Comparison of ENCODE assay signal across 8 cellular contexts in genomic region chr12:68686262-68686594, GRCh38. TPM values are rescaled to one million over a fixed set of nuclear protein-coding genes. Genes with fewer than 3 reads are reported as not detected.
DNase-seq lines count a peak whose midpoint lies in the region; ATAC-seq and TF ChIP-seq lines count a peak whose summit lies in the region.

No MANE protein-coding gene starts in this region.

- TF ChIP-seq CTCF in GM12875 (IDR thresholded peaks at IDR 0.05; ENCODE audit: borderline replicate concordance, insufficient read depth, low read depth, low read length) (no peak), OCI-LY3 (IDR thresholded peaks at IDR 0.05; ENCODE audit: low read depth, low read length) (no peak), epithelial cell of proximal tubule (conservative IDR thresholded peaks at IDR 0.05; ENCODE audit: low read depth, low read length) (no peak), progenitor cell of endocrine pancreas (IDR thresholded peaks at IDR 0.05; ENCODE audit: unreplicated experiment) (no peak)

- H3K4me3 Mint-ChIP-seq in progenitor cell of endocrine pancreas (ENCODE audit: low read depth), result peak overlapping the region; percentile 97

- ATAC-seq in GM18867 (IDR thresholded peaks at IDR 0.05; ENCODE audit: unreplicated experiment), result no peak
- ATAC-seq in GM19397 (IDR thresholded peaks at IDR 0.05; ENCODE audit: unreplicated experiment), result no peak

- no peaks in the 10 kb centered on the region for H3K9me3 Mint-ChIP-seq in progenitor cell of endocrine pancreas (ENCODE audit: low read depth)

- no peaks in the 10 kb centered on the region for H3K9me3 ChIP-seq in OCI-LY3 (ENCODE audit: insufficient read depth, low read length)

- no peaks in the 10 kb centered on the region for H3K27me3 Mint-ChIP-seq in progenitor cell of endocrine pancreas

- H2AFZ ChIP-seq in OCI-LY3 (ENCODE audit: low read depth, low read length), result peak overlapping the region; percentile 91

- H3K4me1 ChIP-seq in OCI-LY3 (ENCODE audit: low read length), result peaks cover 27% of the 10 kb centered on the region

- H3K79me2 ChIP-seq in OCI-LY3 (ENCODE audit: low read length), result peaks cover 30% of the 10 kb centered on the region

- no peak for DNase-seq in epithelial cell of proximal tubule (ENCODE audit: low read depth)
- no peak for DNase-seq in progenitor cell of endocrine pancreas (ENCODE audit: low spot score, unreplicated experiment)
- no peak for DNase-seq in DMS114 treated with DMSO at 0.1 percent for 48 hours (lab: John Stamatoyannopoulos, UW; ENCODE audit: unreplicated experiment)
- no peak for DNase-seq in activated CD4-positive, alpha-beta T cell treated with anti-CD3 and anti-CD28 coated beads, Interleukin-2, amount 50 U/mL, for 1 hour

- H3K36me3 ChIP-seq in OCI-LY3 (replicated peaks; ENCODE audit: low read depth, low read length), result peaks cover 17% of the 10 kb centered on the region

- H3K27me3 ChIP-seq in OCI-LY3 (ENCODE audit: low read depth, low read length), result no peaks in the 10 kb centered on the region

- H3K4me3 ChIP-seq in GM12875 (ENCODE audit: low read depth, low read length) (peak overlapping the region; percentile 69), OCI-LY3 (ENCODE audit: low read length) (peak overlapping the region; percentile 89), epithelial cell of proximal tubule (ENCODE audit: low read depth, low read length) (peak overlapping the region; percentile 89)

- peak overlapping the region; percentile 33 for H3K27ac ChIP-seq in OCI-LY3 (ENCODE audit: low read length)

- H3K9ac ChIP-seq in OCI-LY3 (ENCODE audit: low read length), result peak overlapping the region; percentile 85

- no peaks in the 10 kb centered on the region for H4K20me1 ChIP-seq in OCI-LY3 (ENCODE audit: insufficient read depth, low read length)

- H3K4me1 Mint-ChIP-seq in progenitor cell of endocrine pancreas (ENCODE audit: low read depth), result peaks cover 16% of the 10 kb centered on the region

- H3K27ac Mint-ChIP-seq in progenitor cell of endocrine pancreas, result peak overlapping the region; percentile 98

- H3K4me2 ChIP-seq in OCI-LY3 (ENCODE audit: low read length), result peak overlapping the region; percentile 73

- H3K36me3 Mint-ChIP-seq in progenitor cell of endocrine pancreas (ENCODE audit: insufficient read depth), result peaks cover 2% of the 10 kb centered on the region

RNA-seq across cellular contexts. Expression of gene NUP107, which starts 0.6 kb away (rescaled TPM):
- 63.3 and 110 TPM in 2 replicates for total RNA-seq in epithelial cell of proximal tubule
- total RNA-seq in progenitor cell of endocrine pancreas, result 80.7 and 86.8 TPM in 2 replicates

RNA-seq across cellular contexts. Expression of gene SLC35E3, which starts 59.7 kb away (rescaled TPM):
- total RNA-seq in epithelial cell of proximal tubule (3.8 and 5.6 TPM in 2 replicates), progenitor cell of endocrine pancreas (12.8 and 17.1 TPM in 2 replicates)
